In the genomic region with DNA sequence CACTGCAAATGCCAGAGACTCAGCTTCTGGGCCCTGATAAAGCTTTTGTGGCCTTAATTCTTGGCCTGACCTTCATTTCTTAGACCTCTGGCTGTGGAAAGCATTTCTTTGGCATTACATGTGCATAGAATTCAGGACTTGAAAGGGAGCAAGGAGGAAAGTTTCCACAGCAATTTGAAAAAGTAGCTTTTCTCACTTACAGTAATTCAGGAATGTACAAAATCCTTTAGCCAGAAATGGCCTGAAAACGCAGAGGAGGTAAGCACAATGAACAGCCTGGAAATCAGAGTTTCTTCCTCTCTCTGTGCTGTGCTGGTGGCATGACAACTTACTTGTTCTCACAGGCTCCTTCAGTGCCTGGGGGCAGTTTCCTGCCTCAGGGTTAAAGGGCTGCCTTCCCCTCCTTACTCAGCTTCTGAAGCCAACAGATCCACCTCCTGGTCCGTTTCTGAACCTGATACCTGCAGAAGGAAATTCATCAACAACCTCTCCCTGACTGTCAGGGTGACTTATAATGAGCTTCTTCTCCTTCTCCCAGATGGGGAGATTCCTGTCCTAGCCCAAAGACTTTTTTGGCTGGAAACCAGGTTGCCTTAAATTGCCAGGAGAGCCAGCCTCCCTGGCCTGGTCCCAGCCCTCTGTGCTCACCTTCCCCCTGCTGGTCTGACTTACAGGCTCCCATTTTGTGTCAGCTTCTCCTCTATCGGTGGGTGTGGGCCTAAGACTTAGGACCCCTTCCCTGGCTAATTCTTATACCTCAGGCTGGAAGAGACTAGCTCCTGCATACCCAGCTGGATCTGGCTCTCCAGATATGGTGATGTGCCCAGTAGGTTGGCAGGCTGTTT, we compare ENCODE assay signal across 12 cellular contexts.
DNase-seq lines count a peak whose midpoint lies in the region; ATAC-seq and TF ChIP-seq lines count a peak whose summit lies in the region.
"Had no signal": no experiment of that assay in that cellular context is flagged by ENCODE, and none has a peak within 500 bp of the region (broad histone marks: within the 10 kb centered on the region; RNA-seq: fewer than 3 reads in every experiment).

No MANE protein-coding gene starts in this region.

- no peaks in the 10 kb centered on the region for H3K27me3 ChIP-seq in H7 (ENCODE audit: control insufficient read depth, insufficient read depth, low read length)

- H3K36me3 Mint-ChIP-seq in mesothelial cell of epicardium, result no peaks in the 10 kb centered on the region
- no peaks in the 10 kb centered on the region for H3K36me3 Mint-ChIP-seq in activated naive CD8-positive, alpha-beta T cell treated with anti-CD3 and anti-CD28 coated beads, Interleukin-2, amount 50 U/mL, for 24 hours (ENCODE audit: low read depth)

- POLR2A ChIA-PET in RWPE1 (lab: Yijun Ruan, JAX; ENCODE audit: low non-redundant PET), result no interaction called here

- peaks cover 9% of the 10 kb centered on the region for H3K4me1 Mint-ChIP-seq in mesothelial cell of epicardium
- no peaks in the 10 kb centered on the region for H3K4me1 Mint-ChIP-seq in activated naive CD8-positive, alpha-beta T cell treated with anti-CD3 and anti-CD28 coated beads, Interleukin-2, amount 50 U/mL, for 24 hours

- H3K4me3 Mint-ChIP-seq in mesothelial cell of epicardium, result no peak overlapping the region
- H3K4me3 Mint-ChIP-seq in activated naive CD8-positive, alpha-beta T cell treated with anti-CD3 and anti-CD28 coated beads, Interleukin-2, amount 50 U/mL, for 24 hours, result no peak overlapping the region

- CTCF ChIA-PET in RWPE1 (lab: Yijun Ruan, JAX), result interaction anchor here (0.6 kb wide), 1 partner anchor 75 kb away, joined by 3 read pairs; no protein-coding TSS in a partner anchor

- peak; percentile 74 for ATAC-seq in left ventricle myocardium superior
- ATAC-seq in activated naive CD8-positive, alpha-beta T cell treated with anti-CD3 and anti-CD28 coated beads, Interleukin-2, amount 50 U/mL, for 24 hours, result no peak

- no peak for TF ChIP-seq CTCF in RWPE1 (conservative IDR thresholded peaks at IDR 0.05; ENCODE audit: low read depth)
- TF ChIP-seq CTCF in mesothelial cell of epicardium (IDR thresholded peaks at IDR 0.05; ENCODE audit: unreplicated experiment), result no peak

- intact Hi-C loops in left ventricle myocardium superior (cut with micrococcal nuclease), result no loop called here

- H3K27me3 Mint-ChIP-seq in mesothelial cell of epicardium (ENCODE audit: low read depth), result no peaks in the 10 kb centered on the region
- peaks cover 2% of the 10 kb centered on the region for H3K27me3 Mint-ChIP-seq in activated naive CD8-positive, alpha-beta T cell treated with anti-CD3 and anti-CD28 coated beads, Interleukin-2, amount 50 U/mL, for 24 hours

- DNase-seq in H7, result peak; percentile 38
- DNase-seq in astrocyte of the hippocampus (ENCODE audit: low read depth, low spot score), result peak; percentile 88
- DNase-seq in left ventricle myocardium superior, result no peak
- DNase-seq in pulmonary artery endothelial cell (ENCODE audit: low read depth, low spot score), result peak; percentile 64
- DNase-seq in RWPE1 (ENCODE audit: low spot score), result no peak
- no peak for DNase-seq in retina
- no peak for DNase-seq in mesothelial cell of epicardium (ENCODE audit: low spot score in 2 of 2, unreplicated experiment in 2 of 2)
- DNase-seq in activated naive CD8-positive, alpha-beta T cell treated with anti-CD3 and anti-CD28 coated beads, Interleukin-2, amount 50 U/mL, for 24 hours, result no peak
- DNase-seq: activated CD4-positive, CD25-positive, alpha-beta regulatory T cell; activated effector memory CD4-positive, alpha-beta T cell treated with Interleukin-2 at 50 U/mL for 16 hours; DMS53; HCEC 1CT had no signal

- no peak overlapping the region for H3K27ac ChIP-seq in RWPE1

- H3K27ac Mint-ChIP-seq in mesothelial cell of epicardium, result no peak overlapping the region
- no peak overlapping the region for H3K27ac Mint-ChIP-seq in activated naive CD8-positive, alpha-beta T cell treated with anti-CD3 and anti-CD28 coated beads, Interleukin-2, amount 50 U/mL, for 24 hours

- no peaks in the 10 kb centered on the region for H3K36me3 ChIP-seq in H7 (replicated peaks; ENCODE audit: control insufficient read depth, insufficient read depth, low read length)

- no peak overlapping the region for H3K4me3 ChIP-seq in H7 (ENCODE audit: insufficient read depth, low read depth, low read length)

- H3K9me3 Mint-ChIP-seq in mesothelial cell of epicardium, result no peaks in the 10 kb centered on the region
- no peaks in the 10 kb centered on the region for H3K9me3 Mint-ChIP-seq in activated naive CD8-positive, alpha-beta T cell treated with anti-CD3 and anti-CD28 coated beads, Interleukin-2, amount 50 U/mL, for 24 hours

Comparison
In these comparisons a context has a peak if more than half of its experiments do, and no peak if none do; other contexts are left out.
1. DNase-seq: peak in H7 (single experiment), astrocyte of the hippocampus (single experiment) and pulmonary artery endothelial cell (single experiment); none in left ventricle myocardium superior (single experiment), RWPE1 (single experiment), retina (single experiment), mesothelial cell of epicardium (0 of 2) and activated naive CD8-positive, alpha-beta T cell treated with anti-CD3 and anti-CD28 coated beads, Interleukin-2, amount 50 U/mL, for 24 hours (single experiment).